Comparison of ENCODE assay signal across 21 cellular contexts in the genomic region with DNA sequence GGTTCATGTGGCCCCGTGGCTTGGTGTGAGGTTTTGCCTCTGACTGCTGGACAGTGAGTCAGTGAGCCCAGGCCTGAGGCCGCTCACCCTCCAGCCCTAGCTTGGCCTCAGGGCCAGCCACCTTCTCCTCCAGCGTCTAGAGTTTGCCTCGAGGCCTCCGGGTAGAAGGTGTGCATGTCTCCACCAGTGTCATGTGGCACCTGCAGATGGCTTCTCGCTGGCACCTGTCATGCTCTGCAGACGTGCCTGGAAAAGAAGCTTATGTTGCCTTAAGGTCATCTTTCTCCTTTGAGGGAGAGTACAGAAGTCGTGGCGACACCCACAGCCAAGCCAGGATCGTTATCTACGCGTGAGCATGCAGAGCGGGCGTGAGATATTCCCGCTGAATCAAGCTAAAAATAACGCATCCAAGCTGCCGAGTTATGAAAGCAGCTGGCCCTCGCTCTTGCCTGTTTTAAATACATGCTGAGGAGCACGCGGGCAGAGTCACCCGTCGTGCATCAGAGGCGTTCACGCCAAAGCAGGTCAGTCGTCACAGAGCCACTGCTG.
A peak's percentile ranks its signal among the peaks of the same experiment; 100 is the strongest.
DNase-seq lines count a peak whose midpoint lies in the region; ATAC-seq and TF ChIP-seq lines count a peak whose summit lies in the region.
"Had no signal": no experiment of that assay in that cellular context is flagged by ENCODE, and none has a peak within 500 bp of the region (broad histone marks: within the 10 kb centered on the region; RNA-seq: fewer than 3 reads in every experiment).

No MANE protein-coding gene starts in this region.

- H3K9me3 Mint-ChIP-seq in CD8-positive, alpha-beta T cell: no peaks in the 10 kb centered on the region
- H3K9me3 Mint-ChIP-seq in activated naive CD8-positive, alpha-beta T cell treated with anti-CD3 and anti-CD28 coated beads, Interleukin-2, amount 50 U/mL, for 24 hours: no peaks in the 10 kb centered on the region
- H3K9me3 Mint-ChIP-seq: HFFc6 had no signal

- no peaks in the 10 kb centered on the region for H3K27me3 Mint-ChIP-seq in CD8-positive, alpha-beta T cell (ENCODE audit: low read depth)
- H3K27me3 Mint-ChIP-seq in activated naive CD8-positive, alpha-beta T cell treated with anti-CD3 and anti-CD28 coated beads, Interleukin-2, amount 50 U/mL, for 24 hours: peaks cover 2% of the 10 kb centered on the region
- H3K27me3 Mint-ChIP-seq: B cell had no signal

- H3K4me1 ChIP-seq in CD8-positive, alpha-beta T cell (ENCODE audit: insufficient read depth, low read length): no peaks in the 10 kb centered on the region
- H3K4me1 ChIP-seq in foreskin keratinocyte: no peaks in the 10 kb centered on the region
- H3K4me1 ChIP-seq: left lung had no signal

- H3K9me3 ChIP-seq in CD8-positive, alpha-beta T cell (ENCODE audit: low read length): no peaks in the 10 kb centered on the region
- H3K9me3 ChIP-seq: left lung had no signal

- no peak overlapping the region for H3K27ac ChIP-seq in CD8-positive, alpha-beta T cell (ENCODE audit: low read depth, low read length)
- H3K27ac ChIP-seq in foreskin keratinocyte: no peak overlapping the region
- H3K27ac ChIP-seq: 22Rv1, epithelial cell of prostate, left lung had no signal

- no peaks in the 10 kb centered on the region for H3K27me3 ChIP-seq in CD8-positive, alpha-beta T cell (ENCODE audit: insufficient read depth, low read length)
- no peaks in the 10 kb centered on the region for H3K27me3 ChIP-seq in foreskin keratinocyte

- no peak overlapping the region for H3K4me3 Mint-ChIP-seq in CD8-positive, alpha-beta T cell
- H3K4me3 Mint-ChIP-seq in activated naive CD8-positive, alpha-beta T cell treated with anti-CD3 and anti-CD28 coated beads, Interleukin-2, amount 50 U/mL, for 24 hours: no peak overlapping the region
- H3K4me3 Mint-ChIP-seq: B cell, HFFc6 had no signal

- H3K4me3 ChIP-seq in CD8-positive, alpha-beta T cell (ENCODE audit: low read depth, low read length): no peak overlapping the region
- H3K4me3 ChIP-seq: left lung had no signal

- H3K36me3 ChIP-seq in CD8-positive, alpha-beta T cell (ENCODE audit: insufficient read depth, low read length): no peaks in the 10 kb centered on the region

- POLR2A ChIA-PET in CD8-positive, alpha-beta T cell (lab: Charles Lee): no interaction called here

- DNase-seq in DMS79 treated with DMSO at 0.1 percent for 48 hours (lab: John Stamatoyannopoulos, UW) (peak; percentile 23), DMS79 (lab: John Stamatoyannopoulos, UW) (no peak), Right ventricle myocardium superior (peak; percentile 72), occipital lobe (lab: John Stamatoyannopoulos, UW) (peak; percentile 74), foreskin keratinocyte (no peak), NOMO-1 treated with DMSO at 0.1 percent for 48 hours (lab: John Stamatoyannopoulos, UW; ENCODE audit: unreplicated experiment) (no peak)
- no peak for DNase-seq in CD8-positive, alpha-beta T cell
- no peak for DNase-seq in activated naive CD8-positive, alpha-beta T cell treated with anti-CD3 and anti-CD28 coated beads, Interleukin-2, amount 50 U/mL, for 24 hours
- DNase-seq: activated CD4-positive, alpha-beta T cell treated with anti-CD3 and anti-CD28 coated beads for 48 hours; activated gamma-delta T cell treated with Interleukin-2 at 50 U/mL for 16 hours; Calu3; dermis blood vessel endothelial cell; HFFc6; Karpas-422; left lung; RPMI8226; stimulated activated CD4-positive, alpha-beta T cell treated with anti-CD3 and anti-CD28 coated beads, Interleukin-2, amount 100 ng/mL, for 48 hours; SW 1271 had no signal

- no peak overlapping the region for H3K27ac Mint-ChIP-seq in CD8-positive, alpha-beta T cell
- H3K27ac Mint-ChIP-seq in activated naive CD8-positive, alpha-beta T cell treated with anti-CD3 and anti-CD28 coated beads, Interleukin-2, amount 50 U/mL, for 24 hours: no peak overlapping the region
- H3K27ac Mint-ChIP-seq: B cell had no signal

- ATAC-seq in Right ventricle myocardium superior (ENCODE audit: poor library complexity) (peak; percentile 90), foreskin keratinocyte (no peak)
- no peak for ATAC-seq in CD8-positive, alpha-beta T cell
- no peak for ATAC-seq in activated naive CD8-positive, alpha-beta T cell treated with anti-CD3 and anti-CD28 coated beads, Interleukin-2, amount 50 U/mL, for 24 hours
- ATAC-seq: left lung had no signal

- CTCF ChIA-PET in CD8-positive, alpha-beta T cell (lab: Charles Lee): no interaction called here

- H3K4me1 Mint-ChIP-seq in CD8-positive, alpha-beta T cell (ENCODE audit: low read depth): no peaks in the 10 kb centered on the region
- no peaks in the 10 kb centered on the region for H3K4me1 Mint-ChIP-seq in activated naive CD8-positive, alpha-beta T cell treated with anti-CD3 and anti-CD28 coated beads, Interleukin-2, amount 50 U/mL, for 24 hours
- H3K4me1 Mint-ChIP-seq: B cell had no signal

- no peak for TF ChIP-seq CTCF in CD8-positive, alpha-beta T cell (IDR thresholded peaks at IDR 0.05)
- TF ChIP-seq CTCF in foreskin keratinocyte (conservative IDR thresholded peaks at IDR 0.05): no peak

- intact Hi-C loops in Right ventricle myocardium superior (cut with DNase I): no loop called here
- intact Hi-C loops in CD8-positive, alpha-beta T cell (cut with DNase I, micrococcal nuclease): no loop called here

- H3K36me3 Mint-ChIP-seq in CD8-positive, alpha-beta T cell: no peaks in the 10 kb centered on the region
- no peaks in the 10 kb centered on the region for H3K36me3 Mint-ChIP-seq in activated naive CD8-positive, alpha-beta T cell treated with anti-CD3 and anti-CD28 coated beads, Interleukin-2, amount 50 U/mL, for 24 hours (ENCODE audit: low read depth)

Comparison
In these comparisons a context has a peak if more than half of its experiments do, and no peak if none do; other contexts are left out.
1. DNase-seq: peak in DMS79 treated with DMSO at 0.1 percent for 48 hours (single experiment), Right ventricle myocardium superior (single experiment) and occipital lobe (single experiment); none in DMS79 (single experiment), CD8-positive, alpha-beta T cell (0 of 7), foreskin keratinocyte (0 of 2), activated naive CD8-positive, alpha-beta T cell treated with anti-CD3 and anti-CD28 coated beads, Interleukin-2, amount 50 U/mL, for 24 hours (single experiment) and NOMO-1 treated with DMSO at 0.1 percent for 48 hours (single experiment).